8 cellular contexts compared by ENCODE assay signal in the genomic region with DNA sequence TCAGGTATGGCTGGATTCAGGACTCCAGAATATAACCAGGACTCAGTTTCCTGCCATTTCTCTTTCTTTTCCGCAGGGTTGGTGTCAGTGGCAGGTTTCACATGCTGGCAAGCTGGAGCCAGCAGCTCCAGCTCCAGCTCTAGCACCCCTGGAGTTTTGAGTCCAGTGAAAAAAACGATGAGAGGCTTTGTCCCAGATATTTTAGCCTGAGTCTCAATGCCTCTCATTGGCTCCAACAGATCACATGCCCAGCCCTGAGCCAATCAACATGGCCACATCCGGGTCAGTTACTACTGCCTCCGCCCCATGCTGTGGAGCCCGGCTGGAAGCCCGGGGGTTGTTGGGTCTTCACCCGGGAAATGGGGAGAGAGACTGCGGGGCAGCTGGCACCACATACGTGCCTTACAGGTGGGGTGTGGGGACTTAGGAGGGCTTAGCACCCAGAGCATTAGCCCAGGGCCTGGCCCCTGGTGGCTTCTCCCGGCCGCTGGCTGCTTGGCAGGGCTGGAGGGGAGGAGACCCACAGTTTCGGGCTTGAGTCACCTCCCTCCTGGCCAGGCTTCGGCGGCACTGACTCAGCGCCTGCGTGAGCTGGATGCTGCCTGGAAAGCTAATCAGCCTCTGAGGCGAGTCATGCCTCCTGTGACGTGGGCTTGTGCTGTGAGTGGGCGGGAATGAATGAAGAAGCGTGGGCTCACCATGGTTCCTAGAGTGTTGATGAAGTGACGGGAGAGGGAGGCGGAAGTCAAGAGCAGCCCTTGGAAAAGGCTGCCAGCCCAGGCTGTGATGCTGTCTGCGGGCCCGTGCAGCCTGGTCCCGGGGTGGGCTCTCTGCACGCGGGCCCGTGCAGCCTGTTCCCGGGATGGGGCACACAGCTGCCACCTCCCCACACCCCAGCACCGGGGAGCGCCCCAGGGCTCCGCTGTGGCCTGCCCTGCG. TPM values are rescaled to one million over a fixed set of nuclear protein-coding genes. Genes with fewer than 3 reads are reported as not detected.
DNase-seq lines count a peak whose midpoint lies in the region; ATAC-seq, FAIRE-seq and TF ChIP-seq lines count a peak whose summit lies in the region.

No MANE protein-coding gene starts in this region.

- in situ Hi-C loops in GM12878 (cut with MboI) = no loop called here

- H3K36me3 ChIP-seq in HEK293 (ENCODE audit: control insufficient read depth in 2 of 2, insufficient read depth in 1 of 2, low read length in 2 of 2) (no peaks in the 10 kb centered on the region), GM12878 (ENCODE audit: control insufficient read depth in 2 of 2, insufficient read depth in 2 of 2, low read length in 1 of 2) (no peaks in the 10 kb centered on the region), hepatocyte (replicated peaks; ENCODE audit: insufficient read depth, low read depth) (no peaks in the 10 kb centered on the region), vagina (no peaks in the 10 kb centered on the region)

- H3K9me3 ChIP-seq in HEK293 (ENCODE audit: control insufficient read depth, insufficient read depth, low read depth, low read length) (no peaks in the 10 kb centered on the region), GM12878 (replicated peaks; ENCODE audit: control insufficient read depth, insufficient read depth, low read length) (no peaks in the 10 kb centered on the region), hepatocyte (ENCODE audit: low read depth) (no peaks in the 10 kb centered on the region), vagina (no peaks in the 10 kb centered on the region)

- FAIRE-seq in TTC549 (lab: Jason Lieb, UNC) (peak; percentile 78), GM12878 (lab: Jason Lieb, UNC) (peak; percentile 84)

- H3K27me3 ChIP-seq in GM12878 (replicated peaks in 1 of 2; ENCODE audit: control insufficient read depth in 2 of 2, insufficient read depth in 2 of 2, low read length in 1 of 2) = no peaks in the 10 kb centered on the region
- H3K27me3 ChIP-seq in hepatocyte = no peaks in the 10 kb centered on the region
- H3K27me3 ChIP-seq in vagina = no peaks in the 10 kb centered on the region

- TF ChIP-seq EP300 in GM12878 (IDR thresholded peaks at IDR 0.05; ENCODE audit: borderline replicate concordance in 1 of 2, control insufficient read depth in 1 of 2, low read depth in 2 of 2, low read length in 2 of 2) = no peak

- POLR2A ChIA-PET in HEK293 (lab: Yijun Ruan, JAX) (interaction anchor here (0.6 to 4.8 kb wide), 36 partner anchors 10 to 305 kb away, joined by 3 to 31 read pairs (median 4); a partner anchor contains a TSS), GM12878 (lab: Charles Lee) (interaction anchor here (1.1 to 1.2 kb wide), 2 partner anchors 247 to 277 kb away, joined by 3 read pairs; no protein-coding TSS in a partner anchor)

- CTCF ChIA-PET in HEK293 (lab: Yijun Ruan, JAX) (interaction anchor here (0.6 to 13.4 kb wide), 15 partner anchors 10 to 1116 kb away, joined by 3 to 278 read pairs (median 3); no protein-coding TSS in a partner anchor), GM12878 (lab: Yijun Ruan, JAX) (interaction anchor here (1.0 to 11.1 kb wide), 4 partner anchors 31 to 215 kb away, joined by 3 to 339 read pairs (median 78); no protein-coding TSS in a partner anchor)

- H3K27ac ChIP-seq in C4-2B = peak overlapping the region; percentile 94
- H3K27ac ChIP-seq in HEK293 (ENCODE audit: extremely low read depth, low read depth, low read length) = peak overlapping the region; percentile 88
- H3K27ac ChIP-seq in GM12878 (ENCODE audit: control insufficient read depth, insufficient read depth) = peak overlapping the region; percentile 85
- H3K27ac ChIP-seq in hepatocyte = peak overlapping the region; percentile 96
- peak overlapping the region; percentile 96 for H3K27ac ChIP-seq in vagina

- no peak for TF ChIP-seq RAD21 in GM12878 (IDR thresholded peaks at IDR 0.05; ENCODE audit: insufficient read depth, low read depth, low read length)

- peak; percentile 85 for ATAC-seq in GM12878

- TF ChIP-seq CTCF in C4-2B (conservative IDR thresholded peaks at IDR 0.05) = no peak
- TF ChIP-seq CTCF in HEK293 (tag by site-specific recombination; IDR thresholded peaks at IDR 0.05) = no peak
- TF ChIP-seq CTCF in GM12878 (IDR thresholded peaks at IDR 0.05 in 2 of 3, conservative IDR thresholded peaks at IDR 0.05 in 1 of 3; ENCODE audit: control insufficient read depth in 2 of 3, extremely low read depth in 1 of 3, insufficient read depth in 1 of 3, low read depth in 3 of 3, low read length in 3 of 3) = no peak
- no peak for TF ChIP-seq CTCF in hepatocyte (IDR thresholded peaks at IDR 0.05; ENCODE audit: poor library complexity)
- no peak for TF ChIP-seq CTCF in vagina (IDR thresholded peaks at IDR 0.05)

- H3K9me2 ChIP-seq in hepatocyte (replicated peaks; ENCODE audit: insufficient read depth) = no peaks in the 10 kb centered on the region

- peak overlapping the region; percentile 79 for H3K9ac ChIP-seq in GM12878 (ENCODE audit: control insufficient read depth, insufficient read depth, low read length)

- no TSS peak for BruUV-seq in GM12878 (replicated peaks; lab: Mats Ljungman, UMichigan)

- WGBS in GM12878 (ENCODE audit: insufficient coverage, insufficient replicate concordance, low lambda C conversion rate, missing lambda C conversion rate) = 16% methylated on average over 32 of the region's 33 CpGs
- 49% methylated on average over 33 of the region's 33 CpGs for WGBS in hepatocyte (ENCODE audit: low lambda C conversion rate, missing lambda C conversion rate)

- RAD21 ChIA-PET in GM12878 (lab: Charles Lee; ENCODE audit: unreplicated experiment) = interaction anchor here (1.5 to 2.9 kb wide), 5 partner anchors 15 to 247 kb away, joined by 3 to 12 read pairs (median 7); a partner anchor contains a TSS

- intact Hi-C loops in GM12878 (cut with micrococcal nuclease; ENCODE audit: unreplicated experiment) (no loop called here), vagina (cut with DNase I) (no loop called here)

- TF ChIP-seq POLR2A in GM12878 (IDR thresholded peaks at IDR 0.05; ENCODE audit: low read depth, low read length) (peak; percentile 91), vagina (IDR thresholded peaks at IDR 0.05) (peak in 1 of 2 donors; percentile 45)

- SMC1A ChIA-PET in GM12878 (lab: Charles Lee; ENCODE audit: uncharacterized antibody, unreplicated experiment) = interaction anchor here (0.9 to 2.7 kb wide), 6 partner anchors 10 to 247 kb away, joined by 3 to 10 read pairs (median 4); no protein-coding TSS in a partner anchor

- H3K4me3 ChIP-seq in HEK293 (ENCODE audit: low read depth, low read length) (peak overlapping the region; percentile 71), GM12878 (peak overlapping the region; percentile 49; the same call in 1 of the 2 replicates), hepatocyte (peak overlapping the region; percentile 27), vagina (peak overlapping the region; percentile 53 to 61)

- H2AFZ ChIP-seq in GM12878 (ENCODE audit: control insufficient read depth, low read depth, low read length) (peak overlapping the region; percentile 90), hepatocyte (peak overlapping the region; percentile 45)

- H3K4me2 ChIP-seq in GM12878 (ENCODE audit: control insufficient read depth, insufficient read depth) (peak overlapping the region; percentile 75), hepatocyte (peak overlapping the region; percentile 76)

- peaks cover 3% of the 10 kb centered on the region; the same call in 1 of the 2 replicates for H3K4me1 ChIP-seq in HEK293 (ENCODE audit: control insufficient read depth, insufficient read depth, low read length)
- H3K4me1 ChIP-seq in GM12878 (ENCODE audit: control insufficient read depth, insufficient read depth, low read length) = peaks cover 8% of the 10 kb centered on the region
- H3K4me1 ChIP-seq in hepatocyte (ENCODE audit: insufficient read depth) = peaks cover 15% of the 10 kb centered on the region
- peaks cover 37% of the 10 kb centered on the region for H3K4me1 ChIP-seq in vagina

- H4K20me1 ChIP-seq in GM12878 (ENCODE audit: control insufficient read depth, insufficient read depth) = no peaks in the 10 kb centered on the region
- no peaks in the 10 kb centered on the region for H4K20me1 ChIP-seq in hepatocyte (ENCODE audit: insufficient read depth, poor library complexity, severe bottlenecking)

- H3K79me2 ChIP-seq in GM12878 (ENCODE audit: control insufficient read depth, insufficient read depth, low read length) = no peaks in the 10 kb centered on the region
- peaks cover 3% of the 10 kb centered on the region for H3K79me2 ChIP-seq in hepatocyte

- DNase-seq in NCI-H2107 treated with DMSO at 0.1 percent for 48 hours (lab: John Stamatoyannopoulos, UW; ENCODE audit: unreplicated experiment) = peak; percentile 70
- DNase-seq in GM12878 (ENCODE audit: low read depth, low spot score) = no peak
- peak; percentile 96 for DNase-seq in hepatocyte (ENCODE audit: low spot score)
- peak; percentile 89 for DNase-seq in retina
- peak in 1 of 2 donors; percentile 99 for DNase-seq in vagina (ENCODE audit: extremely low spot score in 2 of 2)

RNA-seq across cellular contexts. Expression of a gene that starts 15.3 kb away (rescaled TPM):
- 133 and 151 TPM in 2 replicates for total RNA-seq in GM12878 (2013; cell fraction: nucleolus; rRNA removed)
- total RNA-seq in GM12878 (2014; rRNA removed) (27.2 and 27.5 TPM in 2 replicates), GM12878 (2014; rRNA removed; fragmentation: Illumina TruSeq; extraction: Trizol) (9.5 and 11.3 TPM in 2 replicates), GM12878 (2021) (58.6 and 63.9 TPM in 2 replicates), hepatocyte (16.7 and 29.7 TPM in 2 replicates), vagina (99.4 TPM)
- 14.4 TPM for polyA plus RNA-seq in GM12878 (2011; ENCODE audit: low read depth)
- polyA plus RNA-seq in GM12878 (2011; rRNA removed) (4.1 and 4.3 TPM in 2 replicates), GM12878 (2014; fragmentation: Illumina TruSeq; extraction: Trizol) (14.1 and 17.0 TPM in 2 replicates), GM12878 (2014; fragmentation: Nextera tagmentation; extraction: Ambion mirVana) (1 to 10 TPM; 2.0 to 2.6 TPM), GM12878 (2014; rRNA removed) (18.9 and 25.9 TPM in 2 replicates), GM12878 (2016; fragmentation: Nextera tagmentation; extraction: Ambion mirVana) (10 to 100 TPM; 29.1 to 29.6 TPM), hepatocyte (19.0 and 20.9 TPM in 2 replicates)
- polyA plus RNA-seq in GM12878 (2011; cell fraction: cytosol; rRNA removed) = 5.8 and 7.9 TPM in 2 replicates
- polyA plus RNA-seq in GM12878 (2011; cell fraction: nucleus; rRNA removed) = 16.2 and 28.6 TPM in 2 replicates
- polyA plus RNA-seq in GM12878 (2012) = 27.0 and 29.9 TPM in 2 replicates
- polyA minus RNA-seq in GM12878 (2011; rRNA and poly(A)+ RNA removed) = 23.8 and 24.5 TPM in 2 replicates
- 10.1 and 11.6 TPM in 2 replicates for polyA minus RNA-seq in GM12878 (2011; cell fraction: cytosol; rRNA and poly(A)+ RNA removed)
- polyA minus RNA-seq in GM12878 (2011; cell fraction: nucleus; rRNA and poly(A)+ RNA removed) = 25.5 and 49.7 TPM in 2 replicates

RNA-seq across cellular contexts. Expression of a gene that starts 27.5 kb away (rescaled TPM):
- total RNA-seq in GM12878 (2013; cell fraction: nucleolus; rRNA removed) = not detected in 2 replicates
- total RNA-seq in GM12878 (2014; rRNA removed) = not detected in 2 replicates
- total RNA-seq in GM12878 (2014; rRNA removed; fragmentation: Illumina TruSeq; extraction: Trizol) = not detected in 2 replicates
- not detected in 2 replicates for total RNA-seq in GM12878 (2021)
- polyA plus RNA-seq in GM12878 (2011; ENCODE audit: low read depth) = not detected
- polyA plus RNA-seq in GM12878 (2011; rRNA removed) = not detected in 2 replicates
- 0.07 and 0.13 TPM in 2 replicates for polyA plus RNA-seq in GM12878 (2011; cell fraction: cytosol; rRNA removed)
- polyA plus RNA-seq in GM12878 (2011; cell fraction: nucleus; rRNA removed) = not detected in 2 replicates
- not detected in 2 replicates for polyA plus RNA-seq in GM12878 (2012)
- polyA plus RNA-seq in GM12878 (2014; fragmentation: Illumina TruSeq; extraction: Trizol) = not detected in 2 replicates
- not detected for polyA plus RNA-seq in GM12878 (2014; fragmentation: Nextera tagmentation; extraction: Ambion mirVana)
- not detected in 2 replicates for polyA plus RNA-seq in GM12878 (2014; rRNA removed)
- not detected for polyA plus RNA-seq in GM12878 (2016; fragmentation: Nextera tagmentation; extraction: Ambion mirVana)
- 0.80 TPM in 1 of 2 replicates, not detected in the other for polyA minus RNA-seq in GM12878 (2011; rRNA and poly(A)+ RNA removed)
- polyA minus RNA-seq in GM12878 (2011; cell fraction: cytosol; rRNA and poly(A)+ RNA removed) = not detected in 2 replicates
- not detected in 2 replicates for polyA minus RNA-seq in GM12878 (2011; cell fraction: nucleus; rRNA and poly(A)+ RNA removed)
- total RNA-seq in hepatocyte = 0.50 and 1.1 TPM in 2 replicates
- polyA plus RNA-seq in hepatocyte = 1.1 TPM in 1 of 2 replicates, not detected in the other
- total RNA-seq in vagina = not detected
